Comparison of ENCODE assay signal across 20 cellular contexts in genomic region chr5:61600141-61600480, GRCh38.
"Had no signal": no experiment of that assay in that cellular context is flagged by ENCODE, and none has a peak within 500 bp of the region (broad histone marks: within the 10 kb centered on the region; RNA-seq: fewer than 3 reads in every experiment).

No MANE protein-coding gene starts in this region.

- DNase-seq: activated gamma-delta T cell treated with Interleukin-2 at 50 U/mL for 16 hours; activated T-cell treated with anti-CD3 and anti-CD28 coated beads, Interleukin-2, amount 50 U/mL, for 1 hour; aorta; colonic mucosa; dorsolateral prefrontal cortex; glutamatergic neuron; left ventricle myocardium inferior; occipital lobe; stimulated activated CD4-positive, alpha-beta T cell treated with anti-CD3 and anti-CD28 coated beads, Interleukin-15, amount 100 ng/mL, for 24 hours; stimulated activated CD8-positive, alpha-beta memory T cell treated with anti-CD3 and anti-CD28 coated beads, Interleukin-4, amount 100 ng/mL, for 48 hours; stimulated activated naive B cell treated with anti-CD40 and anti-IgM and Interleukin-4, amounts not matched to agents 10 μg/mL and 1 μg/mL and 100 μg/mL, for 72 hours; trophoblast cell had no signal

- H3K4me3 ChIP-seq: colonic mucosa, dorsolateral prefrontal cortex, esophagus muscularis mucosa, left ventricle myocardium inferior, right lobe of liver, testis, vagina had no signal

- H3K27ac ChIP-seq: brain microvascular endothelial cell, colonic mucosa, esophagus muscularis mucosa, left ventricle myocardium inferior, right lobe of liver, testis, vagina had no signal

- H3K27me3 ChIP-seq: brain microvascular endothelial cell, colonic mucosa, dorsolateral prefrontal cortex, esophagus muscularis mucosa, right lobe of liver, testis, vagina had no signal

- H3K36me3 ChIP-seq: brain microvascular endothelial cell, colonic mucosa, esophagus muscularis mucosa, left ventricle myocardium inferior, right lobe of liver, vagina had no signal

- H3K9me3 ChIP-seq: colonic mucosa, esophagus muscularis mucosa, left ventricle myocardium inferior, right lobe of liver, testis, vagina had no signal

- H3K4me1 ChIP-seq: colonic mucosa, testis, vagina had no signal

- FAIRE-seq: frontal cortex, small intestine, TTC549 had no signal
